In genomic region chr15:82301296-82302016, GRCh38 we compare ENCODE assay signal across 29 cellular contexts. TPM values are rescaled to one million over a fixed set of nuclear protein-coding genes. Genes with fewer than 3 reads are reported as not detected.
"Had no signal": no experiment of that assay in that cellular context is flagged by ENCODE, and none has a peak within 500 bp of the region (broad histone marks: within the 10 kb centered on the region; RNA-seq: fewer than 3 reads in every experiment).

No MANE protein-coding gene starts in this region.

- ATAC-seq: effector memory CD8-positive, alpha-beta T cell; left lung; mucosa of descending colon; natural killer cell treated with Interleukin-12 subunit alpha and Interleukin-12 subunit beta and Interleukin-15 and Interleukin-18, amount 100 ng/mL, for 72 hours; stimulated activated effector memory CD8-positive, alpha-beta T cell treated with anti-CD3 and anti-CD28 coated beads, Interleukin-12 subunit alpha, Interleukin-12 subunit beta, amount 100 ng/mL, for 72 hours; stimulated activated naive CD8-positive, alpha-beta T cell treated with anti-CD3 and anti-CD28 coated beads, Interleukin-15, Interleukin-2, amounts not matched to agents 100 U/mL and 50 U/mL, for 24 hours had no signal

- DNase-seq: cerebellar nuclear complex; cortex of kidney; effector memory CD8-positive, alpha-beta T cell; foreskin fibroblast; gastrocnemius medialis; heart right ventricle; hippocampal formation; left cardiac atrium; left lung; mesenchymal stem cell; mucosa of descending colon; naive B cell; nucleus accumbens; ovary; posterior cingulate gyrus; stimulated activated CD4-positive, alpha-beta T cell treated with anti-CD3 and anti-CD28 coated beads, Interleukin-2, amount 100 ng/mL, for 24 hours; stimulated activated CD4-positive, alpha-beta T cell treated with anti-CD3 and anti-CD28 coated beads, Interleukin-4, amount 100 ng/mL, for 24 hours; stimulated activated naive CD8-positive, alpha-beta T cell treated with anti-CD3 and anti-CD28 coated beads, Interleukin-15, Interleukin-2, amounts not matched to agents 100 U/mL and 50 U/mL, for 24 hours; substantia nigra; testis; tibial artery; uterus had no signal

- H3K4me1 ChIP-seq: left lung, sigmoid colon, testis, uterus had no signal

- H3K4me3 ChIP-seq: gastrocnemius medialis, heart right ventricle, left lung, mucosa of descending colon, ovary, sigmoid colon, testis, tibial artery, upper lobe of left lung, uterus had no signal

- H3K36me3 Mint-ChIP-seq: mesothelial cell of epicardium; naive B cell; natural killer cell treated with Interleukin-12 subunit alpha and Interleukin-12 subunit beta and Interleukin-15 and Interleukin-18, amount 100 ng/mL, for 72 hours; stimulated activated effector memory CD8-positive, alpha-beta T cell treated with anti-CD3 and anti-CD28 coated beads, Interleukin-12 subunit alpha, Interleukin-12 subunit beta, amount 100 ng/mL, for 72 hours had no signal

- H3K36me3 ChIP-seq: gastrocnemius medialis, heart right ventricle, left lung, ovary, sigmoid colon, tibial artery, upper lobe of left lung, uterus had no signal

- H3K4me3 Mint-ChIP-seq: effector memory CD8-positive, alpha-beta T cell; mesothelial cell of epicardium; natural killer cell treated with Interleukin-12 subunit alpha and Interleukin-12 subunit beta and Interleukin-15 and Interleukin-18, amount 100 ng/mL, for 72 hours; neural crest cell; stimulated activated effector memory CD8-positive, alpha-beta T cell treated with anti-CD3 and anti-CD28 coated beads, Interleukin-12 subunit alpha, Interleukin-12 subunit beta, amount 100 ng/mL, for 72 hours had no signal

- H3K9me3 ChIP-seq: gastrocnemius medialis, heart right ventricle, left lung, mucosa of descending colon, ovary, sigmoid colon, testis, tibial artery, upper lobe of left lung, uterus had no signal

- H3K9me3 Mint-ChIP-seq: effector memory CD8-positive, alpha-beta T cell; mesothelial cell of epicardium; naive B cell; natural killer cell treated with Interleukin-12 subunit alpha and Interleukin-12 subunit beta and Interleukin-15 and Interleukin-18, amount 100 ng/mL, for 72 hours; neural crest cell; stimulated activated effector memory CD8-positive, alpha-beta T cell treated with anti-CD3 and anti-CD28 coated beads, Interleukin-12 subunit alpha, Interleukin-12 subunit beta, amount 100 ng/mL, for 72 hours had no signal

- H3K27me3 Mint-ChIP-seq: effector memory CD8-positive, alpha-beta T cell; natural killer cell treated with Interleukin-12 subunit alpha and Interleukin-12 subunit beta and Interleukin-15 and Interleukin-18, amount 100 ng/mL, for 72 hours had no signal

- H3K27ac ChIP-seq: left lung, ovary, sigmoid colon, testis, tibial artery, upper lobe of left lung, uterus had no signal

- H3K27me3 ChIP-seq: ovary, testis, upper lobe of left lung, uterus had no signal

- H3K27ac Mint-ChIP-seq: mesothelial cell of epicardium; natural killer cell treated with Interleukin-12 subunit alpha and Interleukin-12 subunit beta and Interleukin-15 and Interleukin-18, amount 100 ng/mL, for 72 hours; stimulated activated effector memory CD8-positive, alpha-beta T cell treated with anti-CD3 and anti-CD28 coated beads, Interleukin-12 subunit alpha, Interleukin-12 subunit beta, amount 100 ng/mL, for 72 hours had no signal

RNA-seq across cellular contexts. Expression of gene SAXO2, which starts 38.8 kb away (rescaled TPM):
- total RNA-seq: glomerular endothelial cell had no signal
